Comparison of ENCODE assay signal across 8 cellular contexts in the genomic region with DNA sequence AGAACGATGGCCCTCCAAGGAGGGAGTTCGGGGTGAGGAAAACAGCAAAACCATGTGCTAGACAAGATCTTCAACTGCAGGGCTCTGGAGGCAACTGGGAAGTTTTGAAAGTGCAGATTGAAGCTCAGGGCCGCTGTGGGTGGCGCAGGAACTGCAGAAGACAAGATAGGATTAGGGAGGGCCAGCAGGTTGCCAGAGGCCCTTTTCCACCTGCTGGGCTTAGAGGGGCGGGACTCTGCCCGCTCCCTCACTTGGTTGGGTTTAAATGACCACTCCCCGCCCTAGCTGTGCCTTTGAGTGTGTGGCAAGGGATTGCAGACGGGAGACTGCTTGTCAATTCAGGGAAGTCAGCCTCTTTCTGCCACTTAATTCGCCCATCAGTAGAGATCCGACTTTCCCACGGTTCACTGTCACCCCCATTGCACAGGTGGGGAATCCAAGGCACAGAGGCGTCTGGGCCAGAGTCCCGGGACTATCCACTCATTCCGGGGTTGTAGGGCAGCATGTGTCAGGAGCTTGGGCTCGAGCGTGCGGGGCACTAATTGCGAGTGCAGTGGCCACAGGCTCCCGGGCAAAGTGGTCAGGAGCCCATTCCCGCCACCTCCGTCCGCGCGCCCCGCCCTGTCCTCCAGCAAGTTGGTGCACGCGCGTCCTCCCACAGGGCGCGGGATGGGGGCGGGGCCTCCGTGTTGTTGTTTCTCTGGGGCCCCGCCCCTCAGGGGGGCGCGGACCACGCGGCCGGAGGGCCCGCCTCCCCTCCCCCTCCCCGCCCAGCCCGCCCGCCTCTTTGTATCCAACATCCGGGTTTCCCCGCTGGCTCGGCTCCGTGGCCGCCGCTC. TPM values are rescaled to one million over a fixed set of nuclear protein-coding genes. Genes with fewer than 3 reads are reported as not detected.
A peak's percentile ranks its signal among the peaks of the same experiment; 100 is the strongest.
DNase-seq lines count a peak whose midpoint lies in the region; ATAC-seq and TF ChIP-seq lines count a peak whose summit lies in the region.

A gene (plus strand): TSS at position 816 of the 839 bp plus-strand sequence. CDS start 433 bp downstream, outside the sequence.

- no peaks in the 10 kb centered on the region for H3K36me3 ChIP-seq in duodenal mucosa (ENCODE audit: control insufficient read depth in 1 of 2, insufficient read depth in 2 of 2, low read length in 2 of 2)

- H3K27ac ChIP-seq in duodenal mucosa (ENCODE audit: low read depth, low read length) = peak within 1 kb of the TSS; percentile 73

- H3K9ac ChIP-seq in duodenal mucosa (ENCODE audit: low read depth in 1 of 2, low read length in 2 of 2) = peak within 1 kb of the TSS; percentile 67 to 89

- H3K4me1 Mint-ChIP-seq in activated CD4-positive, alpha-beta memory T cell treated with anti-CD3 and anti-CD28 coated beads, Interleukin-2, amount 10 ng/mL, durations not matched to agents 7 days and 5 days = peaks cover 13% of the 10 kb centered on the region

- H3K4me3 ChIP-seq in duodenal mucosa (ENCODE audit: low read depth in 1 of 2, low read length in 2 of 2) = peak within 1 kb of the TSS; percentile 86 to 88
- H3K4me3 ChIP-seq in lower leg skin (ENCODE audit: low read depth, poor library complexity, severe bottlenecking) = peak within 1 kb of the TSS; percentile 62

- CTCF ChIA-PET in activated CD4-positive, alpha-beta memory T cell treated with anti-CD3 and anti-CD28 coated beads, Interleukin-2, amount 10 ng/mL, durations not matched to agents 7 days and 5 days (lab: Charles Lee) = no interaction called here

- H3K4me1 ChIP-seq in duodenal mucosa (ENCODE audit: control insufficient read depth in 1 of 2, insufficient read depth in 2 of 2, low read length in 2 of 2) = peaks cover 18 to 34% of the 10 kb centered on the region in 2 donors

- peaks cover 15% of the 10 kb centered on the region for H3K27me3 Mint-ChIP-seq in activated CD4-positive, alpha-beta memory T cell treated with anti-CD3 and anti-CD28 coated beads, Interleukin-2, amount 10 ng/mL, durations not matched to agents 7 days and 5 days

- POLR2A ChIA-PET in activated CD4-positive, alpha-beta memory T cell treated with anti-CD3 and anti-CD28 coated beads, Interleukin-2, amount 10 ng/mL, durations not matched to agents 7 days and 5 days (lab: Charles Lee) = interaction anchor here (0.9 to 1.6 kb wide), 2 partner anchors 106 to 414 kb away, joined by 3 to 5 read pairs; a partner anchor contains a TSS

- H3K9me3 Mint-ChIP-seq in activated CD4-positive, alpha-beta memory T cell treated with anti-CD3 and anti-CD28 coated beads, Interleukin-2, amount 10 ng/mL, durations not matched to agents 7 days and 5 days = peaks cover 7% of the 10 kb centered on the region

- TF ChIP-seq POLR2A in lower leg skin (IDR thresholded peaks at IDR 0.05) = no peak

- peak within 1 kb of the TSS; percentile 59 for H3K27ac Mint-ChIP-seq in activated CD4-positive, alpha-beta memory T cell treated with anti-CD3 and anti-CD28 coated beads, Interleukin-2, amount 10 ng/mL, durations not matched to agents 7 days and 5 days

- H3K4me3 Mint-ChIP-seq in activated CD4-positive, alpha-beta memory T cell treated with anti-CD3 and anti-CD28 coated beads, Interleukin-2, amount 10 ng/mL, durations not matched to agents 7 days and 5 days = peak within 1 kb of the TSS; percentile 91

- ATAC-seq in HG03432 (IDR thresholded peaks at IDR 0.05; ENCODE audit: unreplicated experiment) = peak; percentile 70

- no peaks in the 10 kb centered on the region for H3K27me3 ChIP-seq in duodenal mucosa (ENCODE audit: control insufficient read depth in 1 of 2, insufficient read depth in 2 of 2, low read length in 2 of 2)

- peaks cover 2% of the 10 kb centered on the region for H3K36me3 Mint-ChIP-seq in activated CD4-positive, alpha-beta memory T cell treated with anti-CD3 and anti-CD28 coated beads, Interleukin-2, amount 10 ng/mL, durations not matched to agents 7 days and 5 days (ENCODE audit: low read depth)

- intact Hi-C loops in lower leg skin (cut with DNase I; ENCODE audit: low total_unique reads) = no loop called here

- no peak for TF ChIP-seq CTCF in lower leg skin (IDR thresholded peaks at IDR 0.05)

- peak; percentile 13 for DNase-seq in DMS153 treated with DMSO at 0.1 percent for 48 hours (lab: John Stamatoyannopoulos, UW; ENCODE audit: unreplicated experiment)
- DNase-seq in DMS153 (lab: John Stamatoyannopoulos, UW) = no peak
- DNase-seq in NCI-H69 (lab: John Stamatoyannopoulos, UW) = peak; percentile 89
- peak; percentile 80 for DNase-seq in activated CD4-positive, alpha-beta memory T cell treated with anti-CD3 and anti-CD28 coated beads, Interleukin-2, amount 10 ng/mL, durations not matched to agents 7 days and 5 days
- DNase-seq in lower leg skin (ENCODE audit: low spot score in 2 of 2) = peak; percentile 86 to 97
- peak; percentile 70 for DNase-seq in stimulated activated CD4-positive, alpha-beta T cell treated with anti-CD3 and anti-CD28 coated beads, Interleukin-4, amount 100 ng/mL, for 24 hours

- no peaks in the 10 kb centered on the region for H3K9me3 ChIP-seq in duodenal mucosa (ENCODE audit: control insufficient read depth in 1 of 2, low read length in 2 of 2)

- WGBS in lower leg skin, 2 donors = 8 to 9% methylated on average over 30 to 33 of the region's 48 CpGs

RNA-seq across cellular contexts. Expression of the gene that starts here (rescaled TPM):
- total RNA-seq in activated CD4-positive, alpha-beta memory T cell treated with anti-CD3 and anti-CD28 coated beads, Interleukin-2, amount 10 ng/mL, durations not matched to agents 7 days and 5 days = 1 to 10 TPM; 7.0 to 7.6 TPM
- total RNA-seq in lower leg skin = 1 to 10 TPM; 2.5 to 6.0 (median 3.8) TPM
